In genomic region chr6:41450581-41450980, GRCh38 we compare ENCODE assay signal across 15 cellular contexts.
DNase-seq lines count a peak whose midpoint lies in the region; ATAC-seq and TF ChIP-seq lines count a peak whose summit lies in the region.
"Had no signal": no experiment of that assay in that cellular context is flagged by ENCODE, and none has a peak within 500 bp of the region (broad histone marks: within the 10 kb centered on the region; RNA-seq: fewer than 3 reads in every experiment).

No MANE protein-coding gene starts in this region.

- peak; percentile 60 for DNase-seq in NCI-H82 (lab: John Stamatoyannopoulos, UW)
- no peak for DNase-seq in adipocyte (ENCODE audit: low read depth)
- no peak for DNase-seq in hepatocyte (ENCODE audit: low spot score)
- no peak for DNase-seq in gastrocnemius medialis
- no peak for DNase-seq in DMS53 (lab: John Stamatoyannopoulos, UW)
- no peak for DNase-seq in COLO829 (ENCODE audit: low spot score)
- DNase-seq: MG63, NCI-H1105, NCI-H1694 treated with DMSO at 0.1 percent for 48 hours, NCI-H446, NCI-H774, Peyer's patch, SHP77 treated with DMSO at 0.1 percent for 48 hours had no signal

- peak overlapping the region; percentile 48 for H3K27ac ChIP-seq in hepatocyte
- H3K27ac ChIP-seq in gastrocnemius medialis, result peak overlapping the region; percentile 74 to 88 (median 83)
- H3K27ac ChIP-seq: KMS-11 had no signal

- intact Hi-C loops in gastrocnemius medialis (cut with DNase I; ENCODE audit: low total_unique reads), result loop anchor here (2.0 to 5.0 kb wide), 4 partner anchors 26 to 257 kb away; partner anchors contain the start of gene FOXP4

- H4K20me1 ChIP-seq in hepatocyte (ENCODE audit: insufficient read depth, poor library complexity, severe bottlenecking), result no peaks in the 10 kb centered on the region

- H3K9me3 ChIP-seq in adipocyte (ENCODE audit: control insufficient read depth, low read length) (no peaks in the 10 kb centered on the region), hepatocyte (ENCODE audit: low read depth) (no peaks in the 10 kb centered on the region), gastrocnemius medialis (no peaks in the 10 kb centered on the region)
- H3K9me3 ChIP-seq: MG63, Peyer's patch had no signal

- H3K4me3 ChIP-seq in adipocyte (ENCODE audit: low read length), result no peak overlapping the region
- H3K4me3 ChIP-seq in hepatocyte, result no peak overlapping the region
- H3K4me3 ChIP-seq in gastrocnemius medialis, result no peak overlapping the region
- H3K4me3 ChIP-seq: MG63, Peyer's patch had no signal

- in situ Hi-C loops in gastrocnemius medialis (cut with MboI; ENCODE audit: low sequenced_read_pairs in 4 of 4), result no loop called here

- H3K9me2 ChIP-seq in hepatocyte (replicated peaks; ENCODE audit: insufficient read depth), result no peaks in the 10 kb centered on the region

- no peaks in the 10 kb centered on the region for H3K36me3 ChIP-seq in adipocyte (ENCODE audit: control insufficient read depth, insufficient read depth, low read length, severe bottlenecking)
- H3K36me3 ChIP-seq in hepatocyte (replicated peaks; ENCODE audit: insufficient read depth, low read depth), result no peaks in the 10 kb centered on the region
- H3K36me3 ChIP-seq in gastrocnemius medialis, result no peaks in the 10 kb centered on the region
- H3K36me3 ChIP-seq: MG63, Peyer's patch had no signal

- H3K27me3 ChIP-seq in adipocyte (replicated peaks; ENCODE audit: control insufficient read depth, insufficient read depth, low read length) (peaks cover 26% of the 10 kb centered on the region), hepatocyte (no peaks in the 10 kb centered on the region), gastrocnemius medialis (no peaks in the 10 kb centered on the region)
- H3K27me3 ChIP-seq: MG63, Peyer's patch had no signal

- ATAC-seq in gastrocnemius medialis, result no peak
- no peak for ATAC-seq in GM21526 (IDR thresholded peaks at IDR 0.05; ENCODE audit: low FRiP score, unreplicated experiment)

- no peak overlapping the region for H2AFZ ChIP-seq in hepatocyte

- 89% methylated on average over 13 of the region's 13 CpGs for WGBS in hepatocyte (ENCODE audit: low lambda C conversion rate, missing lambda C conversion rate)

- H3K79me2 ChIP-seq in hepatocyte, result no peaks in the 10 kb centered on the region

- H3K4me1 ChIP-seq in adipocyte (ENCODE audit: control insufficient read depth, insufficient read depth, low read length) (peaks cover 35% of the 10 kb centered on the region), hepatocyte (ENCODE audit: insufficient read depth) (peaks cover 39% of the 10 kb centered on the region), gastrocnemius medialis (peaks cover 20 to 25% of the 10 kb centered on the region in 2 donors)

- no peak for TF ChIP-seq POLR2A in gastrocnemius medialis (IDR thresholded peaks at IDR 0.05)

- peak overlapping the region; percentile 44 for H3K4me2 ChIP-seq in hepatocyte
- H3K4me2 ChIP-seq: KMS-11 had no signal

- TF ChIP-seq CTCF in hepatocyte (IDR thresholded peaks at IDR 0.05; ENCODE audit: poor library complexity) (no peak), gastrocnemius medialis (IDR thresholded peaks at IDR 0.05 in 4 of 5, conservative IDR thresholded peaks at IDR 0.05 in 1 of 5) (no peak)

- H3K9ac ChIP-seq in adipocyte (ENCODE audit: low read length), result peak overlapping the region; percentile 4
- H3K9ac ChIP-seq: KMS-11 had no signal
